Comparison of ENCODE assay signal across 9 cellular contexts in genomic region chr12:54009171-54010052, GRCh38. TPM values are rescaled to one million over a fixed set of nuclear protein-coding genes. Genes with fewer than 3 reads are reported as not detected.
DNase-seq lines count a peak whose midpoint lies in the region; ATAC-seq and TF ChIP-seq lines count a peak whose summit lies in the region.
"Had no signal": no experiment of that assay in that cellular context is flagged by ENCODE, and none has a peak within 500 bp of the region (broad histone marks: within the 10 kb centered on the region; RNA-seq: fewer than 3 reads in every experiment).

No MANE protein-coding gene starts in this region.

- no peak for DNase-seq in activated T-cell treated with anti-CD3 and anti-CD28 coated beads, Interleukin-2, amount 50 U/mL, for 24 hours
- DNase-seq in activated T-cell treated with anti-CD3 and anti-CD28 coated beads for 4 hours (no peak), kidney epithelial cell (ENCODE audit: low read depth) (no peak), type B pancreatic cell (ENCODE audit: extremely low spot score, unreplicated experiment) (no peak), hippocampal formation (lab: John Stamatoyannopoulos, UW) (no peak), OCI-M1 (lab: John Stamatoyannopoulos, UW) (no peak)
- peak; percentile 36 for DNase-seq in activated CD4-positive, alpha-beta memory T cell treated with anti-CD3 and anti-CD28 coated beads for 36 hours
- DNase-seq: DMS79 had no signal

- peak overlapping the region; percentile 41 for H3K4me3 ChIP-seq in kidney epithelial cell (ENCODE audit: low read depth, low read length)

- H3K27me3 ChIP-seq in kidney epithelial cell (ENCODE audit: control insufficient read depth, insufficient read depth, low read length), result peaks cover 24% of the 10 kb centered on the region

- H3K36me3 ChIP-seq in kidney epithelial cell (ENCODE audit: control insufficient read depth, insufficient read depth, low read length), result no peaks in the 10 kb centered on the region

- peaks cover 33% of the 10 kb centered on the region for H3K4me1 Mint-ChIP-seq in activated T-cell treated with anti-CD3 and anti-CD28 coated beads, Interleukin-2, amount 50 U/mL, for 24 hours (ENCODE audit: low read depth)
- H3K4me1 Mint-ChIP-seq in activated CD4-positive, alpha-beta memory T cell treated with anti-CD3 and anti-CD28 coated beads for 36 hours (ENCODE audit: low read depth), result peaks cover 26% of the 10 kb centered on the region
- peaks cover 21% of the 10 kb centered on the region for H3K4me1 Mint-ChIP-seq in type B pancreatic cell (ENCODE audit: unreplicated experiment)

- no peaks in the 10 kb centered on the region for H3K36me3 Mint-ChIP-seq in activated T-cell treated with anti-CD3 and anti-CD28 coated beads, Interleukin-2, amount 50 U/mL, for 24 hours (ENCODE audit: low read depth)
- no peaks in the 10 kb centered on the region for H3K36me3 Mint-ChIP-seq in activated CD4-positive, alpha-beta memory T cell treated with anti-CD3 and anti-CD28 coated beads for 36 hours
- no peaks in the 10 kb centered on the region for H3K36me3 Mint-ChIP-seq in type B pancreatic cell

- H3K4me3 Mint-ChIP-seq in activated T-cell treated with anti-CD3 and anti-CD28 coated beads, Interleukin-2, amount 50 U/mL, for 24 hours, result peak overlapping the region; percentile 48
- H3K4me3 Mint-ChIP-seq in activated CD4-positive, alpha-beta memory T cell treated with anti-CD3 and anti-CD28 coated beads for 36 hours, result no peak overlapping the region
- H3K4me3 Mint-ChIP-seq in type B pancreatic cell, result peak overlapping the region; percentile 86

- intact Hi-C loops in activated CD4-positive, alpha-beta memory T cell treated with anti-CD3 and anti-CD28 coated beads for 36 hours (cut with micrococcal nuclease), result loop anchor here (10.0 kb wide), 1 partner anchor 355 kb away; the partner anchor contains the start of gene GPR84

- ATAC-seq in HG03571 (IDR thresholded peaks at IDR 0.05; ENCODE audit: unreplicated experiment), result no peak

- CTCF ChIA-PET in activated CD4-positive, alpha-beta memory T cell treated with anti-CD3 and anti-CD28 coated beads for 36 hours (lab: Charles Lee), result interaction anchor here (0.7 to 9.3 kb wide), 13 partner anchors 8 to 508 kb away, joined by 3 to 127 read pairs (median 6); partner anchors contain the start of genes HOXC10, HOXC5, SMUG1 and TARBP2

- H3K9me3 Mint-ChIP-seq in activated T-cell treated with anti-CD3 and anti-CD28 coated beads, Interleukin-2, amount 50 U/mL, for 24 hours, result no peaks in the 10 kb centered on the region
- no peaks in the 10 kb centered on the region for H3K9me3 Mint-ChIP-seq in activated CD4-positive, alpha-beta memory T cell treated with anti-CD3 and anti-CD28 coated beads for 36 hours
- no peaks in the 10 kb centered on the region for H3K9me3 Mint-ChIP-seq in type B pancreatic cell

- TF ChIP-seq CTCF in kidney epithelial cell (IDR thresholded peaks at IDR 0.05; ENCODE audit: insufficient read depth, low read length, poor library complexity, severe bottlenecking) (no peak), type B pancreatic cell (conservative IDR thresholded peaks at IDR 0.05) (no peak)

- H3K27ac Mint-ChIP-seq in activated T-cell treated with anti-CD3 and anti-CD28 coated beads, Interleukin-2, amount 50 U/mL, for 24 hours, result peak overlapping the region; percentile 52
- no peak overlapping the region for H3K27ac Mint-ChIP-seq in activated CD4-positive, alpha-beta memory T cell treated with anti-CD3 and anti-CD28 coated beads for 36 hours
- H3K27ac Mint-ChIP-seq in type B pancreatic cell, result peak overlapping the region; percentile 79

- H3K27me3 Mint-ChIP-seq in activated T-cell treated with anti-CD3 and anti-CD28 coated beads, Interleukin-2, amount 50 U/mL, for 24 hours, result peaks cover 98% of the 10 kb centered on the region
- H3K27me3 Mint-ChIP-seq in activated CD4-positive, alpha-beta memory T cell treated with anti-CD3 and anti-CD28 coated beads for 36 hours, result peaks cover 84% of the 10 kb centered on the region
- peaks cover 99% of the 10 kb centered on the region for H3K27me3 Mint-ChIP-seq in type B pancreatic cell

- POLR2A ChIA-PET in activated CD4-positive, alpha-beta memory T cell treated with anti-CD3 and anti-CD28 coated beads for 36 hours (lab: Charles Lee), result no interaction called here

RNA-seq across cellular contexts. Expression of gene HOXC8, which starts 0.6 kb away (rescaled TPM):
- total RNA-seq in activated CD4-positive, alpha-beta memory T cell treated with anti-CD3 and anti-CD28 coated beads for 36 hours, result not detected
- total RNA-seq in kidney epithelial cell, result 0.41 and 0.67 TPM in 2 replicates
- total RNA-seq in type B pancreatic cell (ENCODE audit: low replicate concordance), result 0.77 and 1.5 TPM in 2 replicates

RNA-seq across cellular contexts. Expression of gene HOXC9, which starts 9.5 kb away (rescaled TPM):
- total RNA-seq in activated CD4-positive, alpha-beta memory T cell treated with anti-CD3 and anti-CD28 coated beads for 36 hours, result not detected
- total RNA-seq in kidney epithelial cell (12.3 and 15.5 TPM in 2 replicates), type B pancreatic cell (ENCODE audit: low replicate concordance) (0.27 and 0.36 TPM in 2 replicates)

RNA-seq across cellular contexts. Expression of gene HOXC6, which starts 18.8 kb away (rescaled TPM):
- total RNA-seq in activated CD4-positive, alpha-beta memory T cell treated with anti-CD3 and anti-CD28 coated beads for 36 hours, result not detected
- total RNA-seq in kidney epithelial cell, result 1.1 and 1.8 TPM in 2 replicates
- 4.8 and 23.0 TPM in 2 replicates for total RNA-seq in type B pancreatic cell (ENCODE audit: low replicate concordance)

RNA-seq across cellular contexts. Expression of gene HOXC5, which starts 23.4 kb away (rescaled TPM):
- total RNA-seq in activated CD4-positive, alpha-beta memory T cell treated with anti-CD3 and anti-CD28 coated beads for 36 hours, result not detected
- total RNA-seq in kidney epithelial cell, result 0.50 TPM in 1 of 2 replicates, not detected in the other
- total RNA-seq in type B pancreatic cell (ENCODE audit: low replicate concordance), result 1.9 and 56.9 TPM in 2 replicates

RNA-seq across cellular contexts. Expression of gene HOXC10, which starts 24.5 kb away (rescaled TPM):
- total RNA-seq in activated CD4-positive, alpha-beta memory T cell treated with anti-CD3 and anti-CD28 coated beads for 36 hours, result not detected
- total RNA-seq in kidney epithelial cell (5.9 and 9.2 TPM in 2 replicates), type B pancreatic cell (ENCODE audit: low replicate concordance) (not detected in 2 replicates)
